In genomic region chr3:126146034-126146433, GRCh38 we compare ENCODE assay signal across 17 cellular contexts. TPM values are rescaled to one million over a fixed set of nuclear protein-coding genes. Genes with fewer than 3 reads are reported as not detected.
"Had no signal": no experiment of that assay in that cellular context is flagged by ENCODE, and none has a peak within 500 bp of the region (broad histone marks: within the 10 kb centered on the region; RNA-seq: fewer than 3 reads in every experiment).

No MANE protein-coding gene starts in this region.

- H3K27ac Mint-ChIP-seq: activated naive CD4-positive, alpha-beta T cell treated with anti-CD3 and anti-CD28 coated beads, Interleukin-2, amount 10 ng/mL, durations not matched to agents 7 days and 5 days; activated T-helper 2 cell treated with anti-CD3 and anti-CD28 coated beads, Interferon-gamma antibody, Interleukin-2, Interleukin-4, amounts not matched to agents 10 μg/mL and 5 μg/mL and 100 μg/mL, durations not matched to agents 14 hours and 24 hours and 36 hours; nephron; stimulated activated naive B cell treated with anti-CD40 and anti-IgM and Interleukin-4, amounts not matched to agents 10 μg/mL and 1 μg/mL and 100 μg/mL, for 72 hours had no signal

- H3K9me3 Mint-ChIP-seq: activated naive CD4-positive, alpha-beta T cell treated with anti-CD3 and anti-CD28 coated beads, Interleukin-2, amount 10 ng/mL, durations not matched to agents 7 days and 5 days; activated T-helper 2 cell treated with anti-CD3 and anti-CD28 coated beads, Interferon-gamma antibody, Interleukin-2, Interleukin-4, amounts not matched to agents 10 μg/mL and 5 μg/mL and 100 μg/mL, durations not matched to agents 14 hours and 24 hours and 36 hours; nephron; stimulated activated naive B cell treated with anti-CD40 and anti-IgM and Interleukin-4, amounts not matched to agents 10 μg/mL and 1 μg/mL and 100 μg/mL, for 72 hours had no signal

- H3K4me1 ChIP-seq: ascending aorta, breast epithelium, gastroesophageal sphincter, left ventricle myocardium inferior, thyroid gland, vagina had no signal

- H3K36me3 Mint-ChIP-seq: activated naive CD4-positive, alpha-beta T cell treated with anti-CD3 and anti-CD28 coated beads, Interleukin-2, amount 10 ng/mL, durations not matched to agents 7 days and 5 days; stimulated activated naive B cell treated with anti-CD40 and anti-IgM and Interleukin-4, amounts not matched to agents 10 μg/mL and 1 μg/mL and 100 μg/mL, for 72 hours had no signal

- H3K27me3 ChIP-seq: ascending aorta, breast epithelium, gastroesophageal sphincter, thyroid gland, vagina had no signal

- ATAC-seq: gastroesophageal sphincter; stimulated activated naive B cell treated with anti-CD40 and anti-IgM and Interleukin-4, amounts not matched to agents 10 μg/mL and 1 μg/mL and 100 μg/mL, for 72 hours had no signal

- H3K4me3 Mint-ChIP-seq: activated naive CD4-positive, alpha-beta T cell treated with anti-CD3 and anti-CD28 coated beads, Interleukin-2, amount 10 ng/mL, durations not matched to agents 7 days and 5 days; nephron; stimulated activated naive B cell treated with anti-CD40 and anti-IgM and Interleukin-4, amounts not matched to agents 10 μg/mL and 1 μg/mL and 100 μg/mL, for 72 hours had no signal

- H3K9me3 ChIP-seq: ascending aorta, breast epithelium, gastroesophageal sphincter, left ventricle myocardium inferior, thyroid gland, vagina had no signal

- DNase-seq: activated CD4-positive, alpha-beta T cell treated with anti-CD3 and anti-CD28 coated beads for 48 hours; activated naive CD4-positive, alpha-beta T cell treated with anti-CD3 and anti-CD28 coated beads, Interleukin-2, amount 10 ng/mL, durations not matched to agents 7 days and 5 days; erythroblast; left ventricle myocardium inferior; mesenchymal stem cell; stimulated activated CD4-positive, alpha-beta T cell treated with anti-CD3 and anti-CD28 coated beads, Interleukin-2, amount 100 ng/mL, for 48 hours; stimulated activated naive B cell treated with anti-CD40 and anti-IgM and Interleukin-4, amounts not matched to agents 10 μg/mL and 1 μg/mL and 100 μg/mL, for 72 hours had no signal

- H3K27ac ChIP-seq: ascending aorta, breast epithelium, dorsolateral prefrontal cortex, gastroesophageal sphincter, left ventricle myocardium inferior, thyroid gland, vagina had no signal

- H3K4me1 Mint-ChIP-seq: activated naive CD4-positive, alpha-beta T cell treated with anti-CD3 and anti-CD28 coated beads, Interleukin-2, amount 10 ng/mL, durations not matched to agents 7 days and 5 days; nephron; stimulated activated naive B cell treated with anti-CD40 and anti-IgM and Interleukin-4, amounts not matched to agents 10 μg/mL and 1 μg/mL and 100 μg/mL, for 72 hours had no signal

RNA-seq across cellular contexts. Expression of gene ALDH1L1, which starts 34.4 kb away (rescaled TPM):
- total RNA-seq: activated T-helper 2 cell treated with anti-CD3 and anti-CD28 coated beads, Interferon-gamma antibody, Interleukin-2, Interleukin-4, amounts not matched to agents 10 μg/mL and 5 μg/mL and 100 μg/mL, durations not matched to agents 14 hours and 24 hours and 36 hours; pulmonary artery endothelial cell; T-helper 1 cell treated with Interleukin-12 subunit alpha and Interleukin-12 subunit beta and Interleukin-4 antibody, amounts not matched to agents 30 ng/mL and 1 ng/mL, for 36 hours had no signal
